ENCODE assay signal across 20 cellular contexts in the genomic region with DNA sequence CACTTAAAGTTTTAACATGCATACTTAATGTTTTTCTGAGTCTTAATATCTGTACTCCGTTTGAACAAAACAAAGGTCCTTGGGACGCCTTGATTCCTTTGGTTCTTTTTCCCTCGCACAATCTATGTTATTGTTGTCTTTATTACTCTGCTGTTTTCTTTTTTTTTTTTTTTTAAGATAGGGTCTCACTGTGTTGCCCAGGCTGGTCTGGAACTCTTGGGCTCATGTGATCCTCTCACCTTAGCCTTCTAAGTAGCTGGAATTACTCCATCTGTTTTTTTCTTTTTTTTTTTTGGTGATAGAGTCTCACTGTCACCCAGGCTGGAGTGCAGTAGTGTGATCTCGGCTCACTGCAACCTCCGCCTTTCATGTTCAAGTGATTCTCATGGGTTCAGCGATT. TPM values are rescaled to one million over a fixed set of nuclear protein-coding genes. Genes with fewer than 3 reads are reported as not detected.
"Had no signal": no experiment of that assay in that cellular context is flagged by ENCODE, and none has a peak within 500 bp of the region (broad histone marks: within the 10 kb centered on the region; RNA-seq: fewer than 3 reads in every experiment).

No MANE protein-coding gene starts in this region.

- H3K4me3 ChIP-seq: left ventricle myocardium inferior, lower lobe of right lung, sigmoid colon, skin epidermis, suprapubic skin, tibial artery, upper lobe of left lung, uterus had no signal

- H3K4me1 ChIP-seq: foreskin keratinocyte, upper lobe of left lung, uterus had no signal

- H3K9me3 ChIP-seq: left ventricle myocardium inferior, lower lobe of right lung, neutrophil, sigmoid colon, suprapubic skin, tibial artery, upper lobe of left lung, uterus had no signal

- H3K4me3 Mint-ChIP-seq: immature natural killer cell, naive B cell, nephron had no signal

- DNase-seq: erythroblast; foreskin keratinocyte; immature natural killer cell; left ventricle myocardium inferior; lower lobe of right lung; mesenchymal stem cell; naive B cell; posterior cingulate gyrus; sigmoid colon; stimulated activated CD4-positive, alpha-beta T cell treated with anti-CD3 and anti-CD28 coated beads, Interleukin-2, amount 100 ng/mL, for 24 hours; stimulated activated naive CD8-positive, alpha-beta T cell treated with anti-CD3 and anti-CD28 coated beads, Interleukin-15, Interleukin-2, amounts not matched to agents 100 U/mL and 50 U/mL, for 24 hours; tibial artery; upper lobe of left lung; uterus had no signal

- H3K27me3 ChIP-seq: foreskin keratinocyte, neutrophil, sigmoid colon, suprapubic skin, tibial artery, upper lobe of left lung, uterus had no signal

- H3K36me3 ChIP-seq: uterus had no signal

- ATAC-seq: foreskin keratinocyte; lower lobe of right lung; stimulated activated naive CD8-positive, alpha-beta T cell treated with anti-CD3 and anti-CD28 coated beads, Interleukin-15, Interleukin-2, amounts not matched to agents 100 U/mL and 50 U/mL, for 24 hours had no signal

- H3K9me3 Mint-ChIP-seq: immature natural killer cell, naive B cell had no signal

- H3K27me3 Mint-ChIP-seq: naive B cell had no signal

- H3K27ac ChIP-seq: foreskin keratinocyte, left ventricle myocardium inferior, lower lobe of right lung, neutrophil, sigmoid colon, skin epidermis, suprapubic skin, tibial artery, upper lobe of left lung, uterus had no signal

- FAIRE-seq: endothelial cell of umbilical vein, keratinocyte had no signal

- H3K27ac Mint-ChIP-seq: immature natural killer cell had no signal

- H3K4me1 Mint-ChIP-seq: nephron had no signal

RNA-seq across cellular contexts. Expression of a gene that starts 21.8 kb away (rescaled TPM):
- polyA plus RNA-seq: immature natural killer cell had no signal
